8 cellular contexts compared by ENCODE assay signal in the genomic region with DNA sequence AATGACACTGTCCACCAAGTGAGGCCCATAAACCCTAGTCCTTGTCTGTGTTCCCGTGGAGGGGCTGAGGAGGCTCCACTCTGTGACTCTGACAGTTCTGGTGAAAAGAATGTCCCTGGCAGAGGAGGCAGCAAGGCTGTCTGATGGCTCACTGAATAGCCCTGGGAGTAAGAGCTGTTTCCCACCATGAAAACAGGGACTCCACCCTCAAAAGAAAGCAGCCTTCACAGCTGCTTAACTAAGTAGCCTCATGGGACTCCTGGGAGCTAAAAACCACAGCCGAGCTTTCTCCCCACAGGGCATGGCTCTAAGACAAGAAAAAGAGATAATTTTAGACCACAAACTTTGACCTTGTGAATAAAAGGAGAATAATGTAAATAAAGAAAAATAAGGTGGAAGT.
DNase-seq lines count a peak whose midpoint lies in the region; ATAC-seq and TF ChIP-seq lines count a peak whose summit lies in the region.

No MANE protein-coding gene starts in this region.

- DNase-seq in GM13977 (ENCODE audit: low spot score) (peak; percentile 20), activated B cell treated with CpG ODN at 0.5 μM for 24 hours (no peak), myocyte (ENCODE audit: low read depth) (peak; percentile 93), SKM-1 treated with dmso at 0.1 percent for 144 hours (lab: John Stamatoyannopoulos, UW; ENCODE audit: unreplicated experiment) (no peak), NCI-H1930 (lab: John Stamatoyannopoulos, UW) (no peak), NCI-H2081 (lab: John Stamatoyannopoulos, UW) (no peak), NCI-H2029 (lab: John Stamatoyannopoulos, UW) (no peak)

- H3K27me3 Mint-ChIP-seq in activated B cell treated with CpG ODN at 0.5 μM for 24 hours, result no peaks in the 10 kb centered on the region

- CTCF ChIA-PET in activated B cell treated with CpG ODN at 0.5 μM for 24 hours (lab: Charles Lee), result interaction anchor here (0.7 to 1.5 kb wide), 3 partner anchors 10 to 78 kb away, joined by 3 to 9 read pairs (median 4); no protein-coding TSS in a partner anchor

- ATAC-seq in HG02610 (IDR thresholded peaks at IDR 0.05; ENCODE audit: unreplicated experiment), result peak; percentile 72
- ATAC-seq in activated B cell treated with CpG ODN at 0.5 μM for 24 hours (ENCODE audit: low read depth), result peak; percentile 81

- peak overlapping the region; percentile 5 for H3K4me3 Mint-ChIP-seq in activated B cell treated with CpG ODN at 0.5 μM for 24 hours

- peaks cover 18% of the 10 kb centered on the region for H3K4me1 Mint-ChIP-seq in activated B cell treated with CpG ODN at 0.5 μM for 24 hours

- POLR2A ChIA-PET in activated B cell treated with CpG ODN at 0.5 μM for 24 hours (lab: Charles Lee), result no interaction called here

- in situ Hi-C loops in GM13977 (cut with MboI; ENCODE audit: low pct_unique_long_range_greater_than_20kb, low sequenced_read_pairs, unreplicated experiment), result no loop called here

- intact Hi-C loops in activated B cell treated with CpG ODN at 0.5 μM for 24 hours (cut with micrococcal nuclease), result no loop called here

- no peak overlapping the region for H3K27ac Mint-ChIP-seq in activated B cell treated with CpG ODN at 0.5 μM for 24 hours

- H3K9me3 Mint-ChIP-seq in activated B cell treated with CpG ODN at 0.5 μM for 24 hours, result no peaks in the 10 kb centered on the region

- no peaks in the 10 kb centered on the region for H3K36me3 Mint-ChIP-seq in activated B cell treated with CpG ODN at 0.5 μM for 24 hours (ENCODE audit: low read depth)

- no peak for TF ChIP-seq CTCF in GM13977 (IDR thresholded peaks at IDR 0.05; ENCODE audit: extremely low read depth, insufficient read depth, missing control alignments)
- no peak for TF ChIP-seq CTCF in activated B cell treated with CpG ODN at 0.5 μM for 24 hours (IDR thresholded peaks at IDR 0.05)

Comparison
In these comparisons a context has a peak if more than half of its experiments do, and no peak if none do; other contexts are left out.
1. DNase-seq: peak in GM13977 (single experiment) and myocyte (single experiment); none in activated B cell treated with CpG ODN at 0.5 μM for 24 hours (single experiment), SKM-1 treated with dmso at 0.1 percent for 144 hours (single experiment), NCI-H1930 (0 of 2), NCI-H2081 (0 of 2) and NCI-H2029 (single experiment).